ENCODE assay signal across 8 cellular contexts in the genomic region with DNA sequence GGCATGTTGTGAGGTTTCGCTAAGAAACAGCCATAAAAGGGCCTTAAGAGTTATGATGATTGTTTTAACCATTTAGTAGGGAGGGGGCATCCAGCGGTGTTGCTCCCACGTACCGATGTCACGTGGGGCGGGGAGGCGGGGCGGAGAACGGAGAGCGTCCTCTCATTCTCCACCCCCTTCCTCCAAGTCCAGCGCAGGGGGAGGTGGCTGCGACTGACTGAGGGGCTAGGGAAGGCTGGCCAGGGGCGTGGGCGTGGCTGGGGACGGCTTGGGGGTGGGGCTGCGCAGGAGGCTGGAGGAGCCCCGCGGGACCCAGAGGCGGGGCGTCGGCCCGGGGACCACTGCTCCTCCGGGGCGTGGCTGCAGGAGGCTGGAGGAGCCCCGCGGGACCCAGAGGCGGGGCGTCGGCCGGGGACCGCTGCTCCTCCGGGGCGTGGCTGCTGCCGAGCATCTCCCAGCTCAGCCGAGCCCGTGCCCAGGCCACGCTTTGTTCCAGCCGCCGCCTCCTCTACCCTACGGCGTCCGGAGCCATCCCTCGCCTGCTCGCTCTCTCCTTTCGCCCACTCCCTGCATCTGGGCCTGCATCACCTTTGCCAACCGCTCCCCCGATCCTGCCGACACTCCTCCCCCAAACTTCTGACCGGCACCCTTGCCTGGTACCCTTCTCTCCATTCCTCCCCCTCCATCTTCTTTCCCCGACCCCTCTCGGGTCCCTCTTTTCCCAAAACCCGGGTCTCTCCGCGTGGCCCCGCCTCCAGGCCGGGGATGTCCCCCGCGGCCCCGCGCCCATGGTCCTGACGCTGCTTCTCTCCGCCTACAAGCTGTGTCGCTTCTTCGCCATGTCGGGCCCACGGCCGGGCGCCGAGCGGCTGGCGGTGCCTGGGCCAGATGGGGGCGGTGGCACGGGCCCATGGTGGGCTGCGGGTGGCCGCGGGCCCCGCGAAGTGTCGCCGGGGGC. TPM values are rescaled to one million over a fixed set of nuclear protein-coding genes. Genes with fewer than 3 reads are reported as not detected.
DNase-seq lines count a peak whose midpoint lies in the region; ATAC-seq, FAIRE-seq and TF ChIP-seq lines count a peak whose summit lies in the region.

TSS of gene SARM1 (plus strand) at position 450 of the 958 bp plus-strand sequence. CDS start at position 789, 339 bp downstream.

- H3K18ac ChIP-seq in H1 (ENCODE audit: extremely low read depth, low read length), result no peak within 1 kb of the TSS; the same call in 1 of the 2 replicates

- peak within 1 kb of the TSS; percentile 39; the same call in 1 of the 2 replicates for H2AK5ac ChIP-seq in H1 (ENCODE audit: low read depth, low read length)

- H3K27me3 ChIP-seq in H1 (replicated peaks in 1 of 4; ENCODE audit: control insufficient read depth in 3 of 4, extremely low read depth in 1 of 4, insufficient read depth in 3 of 4, low read length in 3 of 4), result peaks cover 9 to 19% (median 19%) of the 10 kb centered on the region in 4 experiments

- no peak within 1 kb of the TSS for H2BK120ac ChIP-seq in H1 (replicated peaks; ENCODE audit: low read depth, low read length)

- H3K4ac ChIP-seq in H1 (replicated peaks; ENCODE audit: insufficient read length, low read depth, low read length), result peak within 1 kb of the TSS; percentile 14

- TF ChIP-seq CTCF in H1 (IDR thresholded peaks at IDR 0.05; ENCODE audit: control extremely low read depth in 1 of 3, insufficient read depth in 1 of 3, low read depth in 1 of 3, low read length in 3 of 3) (no peak), mesothelial cell of epicardium (IDR thresholded peaks at IDR 0.05; ENCODE audit: unreplicated experiment) (no peak)

- peak within 1 kb of the TSS; percentile 77 for H3K27ac Mint-ChIP-seq in mesothelial cell of epicardium

- H3K56ac ChIP-seq in H1 (replicated peaks; ENCODE audit: insufficient read length, low read depth, low read length), result no peak within 1 kb of the TSS

- H3K23ac ChIP-seq in H1 (ENCODE audit: insufficient read length), result no peak within 1 kb of the TSS

- WGBS in H1 (ENCODE audit: extremely low coverage in 1 of 2, insufficient coverage in 1 of 2, insufficient read length in 1 of 2, insufficient replicate concordance in 2 of 2, low coverage in 1 of 2, low lambda C conversion rate in 2 of 2, missing lambda C conversion rate in 1 of 2), 2 experiments, result 1% methylated on average over 59 of the region's 80 CpGs; no CpG with 5 or more reads in 1 of the 2 experiments

- no peak for TF ChIP-seq RAD21 in H1 (IDR thresholded peaks at IDR 0.05 in 1 of 2, conservative IDR thresholded peaks at IDR 0.05 in 1 of 2; ENCODE audit: low read depth in 2 of 2, low read length in 2 of 2)

- peaks cover 16% of the 10 kb centered on the region; the same call in 1 of the 2 replicates for H3K23me2 ChIP-seq in H1 (ENCODE audit: low read depth, low read length)

- peaks cover 13% of the 10 kb centered on the region for H3K4me1 Mint-ChIP-seq in mesothelial cell of epicardium

- DNase-seq in NCI-H526 treated with DMSO at 0.1 percent for 48 hours (lab: John Stamatoyannopoulos, UW), result peak; percentile 86
- peak; percentile 76 to 80 (median 78) for DNase-seq in activated CD8-positive, alpha-beta memory T cell treated with anti-CD3 and anti-CD28 coated beads for 48 hours (ENCODE audit: low read depth in 2 of 3, low spot score in 2 of 3)
- peak; percentile 92 to 99 for DNase-seq in H1 (ENCODE audit: low read depth in 1 of 2, low spot score in 2 of 2)
- peak; percentile 84 to 87 for DNase-seq in mesothelial cell of epicardium (ENCODE audit: low spot score in 2 of 2, unreplicated experiment in 2 of 2)
- DNase-seq in stimulated activated CD8-positive, alpha-beta memory T cell treated with anti-CD3 and anti-CD28 coated beads, Interleukin-15, amount 100 ng/mL, for 1 hour (ENCODE audit: low read depth), result peak; percentile 60

- H3K9me3 ChIP-seq in H1 (ENCODE audit: insufficient read depth in 2 of 2, low read depth in 1 of 2, low read length in 1 of 2), result no peaks in the 10 kb centered on the region

- H3K4me1 ChIP-seq in H1 (replicated peaks in 1 of 4; ENCODE audit: control insufficient read depth in 3 of 4, insufficient read depth in 4 of 4, low read length in 3 of 4), result peaks cover 3 to 16% (median 9%) of the 10 kb centered on the region in 4 experiments; a peak in 6 of 7 replicates

- H3K79me1 ChIP-seq in H1 (ENCODE audit: low read depth, low read length), result no peaks in the 10 kb centered on the region; the same call in 1 of the 2 replicates

- POLR2A ChIA-PET in H1 (lab: Charles Lee; ENCODE audit: partially characterized antibody), result interaction anchor here (1.0 to 12.7 kb wide), 6 partner anchors 10 to 126 kb away, joined by 3 to 103 read pairs (median 4); partner anchors contain the start of gene POLDIP2

- no peaks in the 10 kb centered on the region for H3K9me3 Mint-ChIP-seq in mesothelial cell of epicardium

- H2BK20ac ChIP-seq in H1 (ENCODE audit: low read length), result no peak within 1 kb of the TSS

- H4K5ac ChIP-seq in H1 (ENCODE audit: insufficient read length, low read depth, low read length), result no peak within 1 kb of the TSS

- peak within 1 kb of the TSS; percentile 76 to 89 for H3K4me2 ChIP-seq in H1 (ENCODE audit: insufficient read depth in 1 of 2, low read depth in 2 of 2, low read length in 2 of 2)

- peak within 1 kb of the TSS; percentile 83 for H4K8ac ChIP-seq in H1 (ENCODE audit: extremely low read depth, insufficient read depth, low read length)

- peaks cover 2 to 12% of the 10 kb centered on the region in 2 experiments for H4K20me1 ChIP-seq in H1 (replicated peaks in 1 of 2; ENCODE audit: control insufficient read depth in 1 of 2, insufficient read depth in 2 of 2, low read length in 2 of 2)

- no peaks in the 10 kb centered on the region for H3K36me3 Mint-ChIP-seq in mesothelial cell of epicardium

- peak; percentile 60 for ATAC-seq in GM18858 (IDR thresholded peaks at IDR 0.05; ENCODE audit: unreplicated experiment)
- peak; percentile 72 for ATAC-seq in HG03103 (IDR thresholded peaks at IDR 0.05; ENCODE audit: low read depth, unreplicated experiment)

- no peak within 1 kb of the TSS for H4K91ac ChIP-seq in H1 (replicated peaks; ENCODE audit: insufficient read length, low read length)

- CTCF ChIA-PET in H1 (lab: Charles Lee; ENCODE audit: partially characterized antibody), result interaction anchor here (2.3 to 4.6 kb wide), 2 partner anchors 9 to 14 kb away, joined by 7 to 20 read pairs; partner anchors contain the start of gene POLDIP2

- H2AFZ ChIP-seq in H1 (ENCODE audit: low read length), result peak within 1 kb of the TSS; percentile 78; the same call in 1 of the 2 replicates

- FAIRE-seq in A204.1 (lab: Jason Lieb, UNC) (peak; percentile 52), H1 (lab: Jason Lieb, UNC) (peak; percentile 48)

- no peak for TF ChIP-seq POLR2A in H1 (IDR thresholded peaks at IDR 0.05; ENCODE audit: control extremely low read depth in 1 of 2, low read depth in 2 of 2, low read length in 2 of 2)

- H3K14ac ChIP-seq in H1 (ENCODE audit: insufficient read length), result no peak within 1 kb of the TSS

- no peak for TF ChIP-seq EP300 in H1 (IDR thresholded peaks at IDR 0.05; ENCODE audit: borderline replicate concordance in 1 of 2, low read depth in 2 of 2, low read length in 2 of 2)

- peak within 1 kb of the TSS; percentile 56 to 79 (median 74) for H3K4me3 ChIP-seq in H1 (ENCODE audit: extremely low read depth in 1 of 4, insufficient read depth in 2 of 4, low read depth in 3 of 4, low read length in 4 of 4)

- no peak within 1 kb of the TSS for H3K27ac ChIP-seq in H1 (ENCODE audit: low read depth, low read length)

- peak within 1 kb of the TSS in 2 of 4 experiments; percentile 1 to 8; a peak in 2 of 7 replicates for H3K9ac ChIP-seq in H1 (replicated peaks in 1 of 4; ENCODE audit: extremely low read depth in 1 of 4, low read depth in 3 of 4, low read length in 3 of 4)

- no peak within 1 kb of the TSS for H2BK12ac ChIP-seq in H1 (ENCODE audit: low read depth, low read length)

- H3K27me3 Mint-ChIP-seq in mesothelial cell of epicardium (ENCODE audit: low read depth), result peaks cover 30% of the 10 kb centered on the region

- no peak within 1 kb of the TSS for H2BK5ac ChIP-seq in H1 (ENCODE audit: low read depth, low read length)

- H2BK15ac ChIP-seq in H1 (ENCODE audit: low read length), result no peak within 1 kb of the TSS

- peak within 1 kb of the TSS; percentile 77 for H3K4me3 Mint-ChIP-seq in mesothelial cell of epicardium

- no peaks in the 10 kb centered on the region for H3K36me3 ChIP-seq in H1 (ENCODE audit: control insufficient read depth in 2 of 4, insufficient read depth in 4 of 4, low read length in 3 of 4)

- H3K79me2 ChIP-seq in H1 (ENCODE audit: control insufficient read depth in 1 of 2, insufficient read depth in 2 of 2, low read length in 2 of 2), result no peaks in the 10 kb centered on the region

TF ChIP-seq in H1, 55 proteins besides CTCF, POLR2A, EP300 and RAD21 (continues in another document):
- TF ChIP-seq GABPA (IDR thresholded peaks at IDR 0.05; ENCODE audit: borderline replicate concordance, insufficient read depth, low read length) (0 out of 2 replicates have a peak, but pooled peaks have one; percentile 28), YY1 (IDR thresholded peaks at IDR 0.05; ENCODE audit: low read depth, low read length) (no peak), CHD1 (IDR thresholded peaks at IDR 0.05; ENCODE audit: low read depth, low read length) (no peak), FOSL1 (IDR thresholded peaks at IDR 0.05; ENCODE audit: insufficient read depth, low read depth, low read length) (no peak), BCL11A (IDR thresholded peaks at IDR 0.05; ENCODE audit: low read depth in 2 of 2, low read length in 2 of 2) (no peak), TAF1 (IDR thresholded peaks at IDR 0.05; ENCODE audit: low read depth, low read length) (peak; percentile 27; the same call in 1 of the 2 replicates), USF2 (IDR thresholded peaks at IDR 0.05; ENCODE audit: low read length) (peak; percentile 91), TEAD4 (IDR thresholded peaks at IDR 0.05; ENCODE audit: low read depth, low read length) (no peak)

RNA-seq across cellular contexts. Expression of gene SARM1, which starts in this region (rescaled TPM):
- 6.5 and 9.2 TPM in 2 replicates for total RNA-seq in H1 (2021; fragmentation: NEBNext Ultra II Directional; extraction: Animal tissue kit (Norgen Biotek cat#: 25700))
- polyA plus RNA-seq in H1 (2011; rRNA removed), result 5.8 and 6.1 TPM in 2 replicates
- 3.7 TPM for polyA plus RNA-seq in H1 (2011; cell fraction: cytosol; rRNA removed)
- 9.4 TPM for polyA plus RNA-seq in H1 (2011; cell fraction: nucleus; rRNA removed)
- polyA plus RNA-seq in H1 (2012, experiment 1 of 2), result 4.2 to 7.6 TPM (median 6.5 TPM) in 4 replicates
- polyA plus RNA-seq in H1 (2012, experiment 2 of 2), result 5.4 TPM
- 4.0 TPM for polyA plus RNA-seq in H1 (2013, experiment 1 of 2)
- polyA plus RNA-seq in H1 (2013, experiment 2 of 2), result 4.0 TPM
- polyA minus RNA-seq in H1 (2011; rRNA and poly(A)+ RNA removed), result 11.7 and 15.0 TPM in 2 replicates
- polyA minus RNA-seq in H1 (2011; cell fraction: cytosol; rRNA and poly(A)+ RNA removed), result 5.9 TPM
- 6.6 TPM for polyA minus RNA-seq in H1 (2011; cell fraction: nucleus; rRNA and poly(A)+ RNA removed)
- total RNA-seq in mesothelial cell of epicardium, result 17.3 to 19.0 TPM (median 17.3 TPM) in 3 replicates
